In genomic region chr1:165768513-165769394, GRCh38 we compare ENCODE assay signal across 8 cellular contexts. TPM values are rescaled to one million over a fixed set of nuclear protein-coding genes. Genes with fewer than 3 reads are reported as not detected.
DNase-seq lines count a peak whose midpoint lies in the region; ATAC-seq lines count a peak whose summit lies in the region.

TSS of gene TMCO1 (minus strand) at chr1:165768868. CDS start at chr1:165768751, 117 bp downstream.

- CTCF ChIA-PET in activated CD8-positive, alpha-beta memory T cell treated with anti-CD3 and anti-CD28 coated beads for 36 hours (lab: Charles Lee) = interaction anchor here (0.6 to 1.6 kb wide), 5 partner anchors 26 to 167 kb away, joined by 3 to 8 read pairs (median 3); no protein-coding TSS in a partner anchor

- peaks cover 20% of the 10 kb centered on the region for H3K36me3 ChIP-seq in effector memory CD4-positive, alpha-beta T cell (ENCODE audit: control insufficient read depth, insufficient read depth, low read length)

- ATAC-seq in GM19468 (IDR thresholded peaks at IDR 0.05; ENCODE audit: extremely low read depth, unreplicated experiment) = peak; percentile 99

- no peaks in the 10 kb centered on the region for H3K27me3 ChIP-seq in effector memory CD4-positive, alpha-beta T cell (replicated peaks; ENCODE audit: control insufficient read depth, insufficient read depth, low read length, poor library complexity, severe bottlenecking)

- peak within 1 kb of the TSS; percentile 90 for H3K27ac ChIP-seq in effector memory CD4-positive, alpha-beta T cell (ENCODE audit: insufficient read depth, low read length, poor library complexity, severe bottlenecking)

- peaks cover 14% of the 10 kb centered on the region for H3K4me1 ChIP-seq in effector memory CD4-positive, alpha-beta T cell (ENCODE audit: control insufficient read depth, insufficient read depth, low read length, poor library complexity, severe bottlenecking)

- H3K9me3 ChIP-seq in effector memory CD4-positive, alpha-beta T cell (ENCODE audit: control insufficient read depth, low read length) = no peaks in the 10 kb centered on the region

- H3K4me3 ChIP-seq in effector memory CD4-positive, alpha-beta T cell (ENCODE audit: insufficient read depth, low read depth, low read length, poor library complexity, severe bottlenecking) = peak within 1 kb of the TSS; percentile 93

- peak; percentile 100 for DNase-seq in COLO829 (ENCODE audit: low spot score)
- peak; percentile 90 for DNase-seq in HS-5 (ENCODE audit: low read depth)
- peak; percentile 98 to 99 for DNase-seq in NOMO-1 (lab: John Stamatoyannopoulos, UW; ENCODE audit: unreplicated experiment in 2 of 2)
- DNase-seq in effector memory CD4-positive, alpha-beta T cell = peak; percentile 91 to 95 (median 93)
- peak; percentile 98 for DNase-seq in lung microvascular endothelial cell (ENCODE audit: low read depth in 2 of 2)
- DNase-seq in stimulated activated CD4-positive, alpha-beta T cell treated with anti-CD3 and anti-CD28 coated beads, TNF-alpha, amount 100 ng/mL, for 48 hours (ENCODE audit: low read depth in 3 of 3) = peak; percentile 85 to 92 (median 88)

- POLR2A ChIA-PET in activated CD8-positive, alpha-beta memory T cell treated with anti-CD3 and anti-CD28 coated beads for 36 hours (lab: Charles Lee) = interaction anchor here (0.6 to 2.0 kb wide), 9 partner anchors 56 to 721 kb away, joined by 3 to 19 read pairs (median 3); partner anchors contain the start of gene ALDH9A1

RNA-seq across cellular contexts. Expression of gene TMCO1, which starts in this region (rescaled TPM):
- 100 to 1,000 TPM in 1 of 2 experiments, 10 to 100 TPM in 1; 93.7 to 102 TPM for total RNA-seq in activated CD8-positive, alpha-beta memory T cell treated with anti-CD3 and anti-CD28 coated beads for 36 hours
- total RNA-seq in lung microvascular endothelial cell = 35.7 and 48.0 TPM in 2 replicates

Comparison
In these comparisons a context has a peak if more than half of its experiments do, and no peak if none do; other contexts are left out.
1. Peak in every context shown above with its lines: DNase-seq, ATAC-seq, H3K4me3 ChIP-seq and H3K27ac ChIP-seq.